Comparison of ENCODE assay signal across 30 cellular contexts in the genomic region with DNA sequence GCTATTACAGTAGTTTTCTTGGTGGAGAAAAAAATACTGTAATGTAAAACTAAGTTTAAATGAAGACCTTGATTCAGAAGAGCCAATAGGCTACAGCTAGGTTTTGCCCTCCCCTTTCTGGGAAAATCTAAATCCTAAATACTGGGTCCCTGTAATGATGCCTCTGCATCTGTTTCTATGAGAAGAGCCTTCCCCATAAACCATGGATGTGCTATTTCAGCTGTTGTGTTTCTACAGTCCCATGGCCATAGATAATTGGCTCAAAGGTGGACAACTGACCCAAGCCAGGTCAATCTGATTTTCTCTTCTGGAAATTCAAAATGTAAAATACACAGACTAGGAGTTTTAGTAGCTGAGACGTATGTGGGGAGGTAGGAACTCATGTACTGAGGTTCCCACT.
DNase-seq lines count a peak whose midpoint lies in the region; TF ChIP-seq lines count a peak whose summit lies in the region.
"Had no signal": no experiment of that assay in that cellular context is flagged by ENCODE, and none has a peak within 500 bp of the region (broad histone marks: within the 10 kb centered on the region; RNA-seq: fewer than 3 reads in every experiment).

No MANE protein-coding gene starts in this region.

- no peaks in the 10 kb centered on the region for H3K9me3 Mint-ChIP-seq in endothelial cell (ENCODE audit: unreplicated experiment)

- DNase-seq in LHCN-M2 (ENCODE audit: low read depth), result peak; percentile 57
- DNase-seq in SJCRH30, result peak; percentile 24 to 73
- DNase-seq in hepatic stellate cell (ENCODE audit: low spot score), result no peak
- DNase-seq in endothelial cell (ENCODE audit: low spot score), result no peak
- DNase-seq: 8988T; ACHN; AML-193; BE2C; Caco-2; Calu3; CD4-positive, alpha-beta memory T cell; CD4-positive, alpha-beta T cell; CD4-positive, CD25-positive, alpha-beta regulatory T cell; CD8-positive, alpha-beta memory T cell; CD8-positive, alpha-beta T cell; COR-L47; DMS 273 treated with DMSO at 0.1 percent for 48 hours; DMS153; DMS53; DMS79; DMS79 treated with DMSO at 0.1 percent for 48 hours; DND-41; EL had no signal

- peaks cover 1% of the 10 kb centered on the region for H3K27me3 Mint-ChIP-seq in endothelial cell (ENCODE audit: unreplicated experiment)
- H3K27me3 Mint-ChIP-seq: B cell; CD4-positive, CD25-positive, alpha-beta regulatory T cell had no signal

- no peak overlapping the region for H3K27ac Mint-ChIP-seq in endothelial cell (ENCODE audit: unreplicated experiment)
- H3K27ac Mint-ChIP-seq: B cell; CD14-positive monocyte; CD4-positive, alpha-beta memory T cell; CD4-positive, alpha-beta T cell; CD4-positive, CD25-positive, alpha-beta regulatory T cell; CD8-positive, alpha-beta memory T cell; CD8-positive, alpha-beta T cell had no signal

- H3K4me1 Mint-ChIP-seq in endothelial cell (ENCODE audit: unreplicated experiment), result no peaks in the 10 kb centered on the region
- H3K4me1 Mint-ChIP-seq: B cell; CD14-positive monocyte; CD4-positive, alpha-beta memory T cell; CD4-positive, CD25-positive, alpha-beta regulatory T cell; CD8-positive, alpha-beta memory T cell had no signal

- H3K36me3 ChIP-seq in SJCRH30, result no peaks in the 10 kb centered on the region
- H3K36me3 ChIP-seq: BE2C; BLaER1; BLaER1 treated with 17β-estradiol and CSF1 and Interleukin-3, amounts not matched to agents 10 nM and 100 nM had no signal

- H3K4me3 ChIP-seq in SJCRH30, result no peak overlapping the region
- H3K4me3 ChIP-seq: A549; BLaER1; BLaER1 treated with 17β-estradiol and CSF1 and Interleukin-3, amounts not matched to agents 10 nM and 100 nM had no signal

- H3K36me3 Mint-ChIP-seq in endothelial cell (ENCODE audit: low read depth, unreplicated experiment), result no peaks in the 10 kb centered on the region
- H3K36me3 Mint-ChIP-seq: CD14-positive monocyte; CD4-positive, alpha-beta memory T cell; CD4-positive, CD25-positive, alpha-beta regulatory T cell; CD8-positive, alpha-beta memory T cell; CD8-positive, alpha-beta T cell had no signal

- peak overlapping the region; percentile 48 for H3K27ac ChIP-seq in SJCRH30
- H3K27ac ChIP-seq: 22Rv1; A549; BLaER1; BLaER1 treated with 17β-estradiol and CSF1 and Interleukin-3, amounts not matched to agents 10 nM and 100 nM; C4-2B had no signal

- no peak for TF ChIP-seq CTCF in endothelial cell (IDR thresholded peaks at IDR 0.05; ENCODE audit: unreplicated experiment)

- no peaks in the 10 kb centered on the region for H3K27me3 ChIP-seq in SJCRH30
- H3K27me3 ChIP-seq: BE2C; BLaER1; BLaER1 treated with 17β-estradiol and CSF1 and Interleukin-3, amounts not matched to agents 10 nM and 100 nM had no signal

- peaks cover 28% of the 10 kb centered on the region for H3K9me3 ChIP-seq in SJCRH30 (replicated peaks)
- H3K9me3 ChIP-seq: A549, BE2C had no signal

- peaks cover 20% of the 10 kb centered on the region for H3K4me1 ChIP-seq in SJCRH30
- H3K4me1 ChIP-seq: A549; BE2C; BLaER1; BLaER1 treated with 17β-estradiol and CSF1 and Interleukin-3, amounts not matched to agents 10 nM and 100 nM; Caco-2 had no signal

- no peak overlapping the region for H3K4me3 Mint-ChIP-seq in endothelial cell (ENCODE audit: unreplicated experiment)
- H3K4me3 Mint-ChIP-seq: B cell; CD14-positive monocyte; CD4-positive, alpha-beta memory T cell; CD4-positive, alpha-beta T cell; CD4-positive, CD25-positive, alpha-beta regulatory T cell; CD8-positive, alpha-beta memory T cell; CD8-positive, alpha-beta T cell had no signal

Comparison
In these comparisons a context has a peak if more than half of its experiments do, and no peak if none do; other contexts are left out.
1. DNase-seq: peak in LHCN-M2 (single experiment) and SJCRH30 (2 of 2); none in hepatic stellate cell (single experiment) and endothelial cell (single experiment).